9 cellular contexts compared by ENCODE assay signal in genomic region chr11:55501014-55501413, GRCh38. TPM values are rescaled to one million over a fixed set of nuclear protein-coding genes. Genes with fewer than 3 reads are reported as not detected.
"Had no signal": no experiment of that assay in that cellular context is flagged by ENCODE, and none has a peak within 500 bp of the region (broad histone marks: within the 10 kb centered on the region; RNA-seq: fewer than 3 reads in every experiment).

No MANE protein-coding gene starts in this region.

- DNase-seq: GDM1, GF-D8 had no signal

- ATAC-seq: GM12878 had no signal

- FAIRE-seq: G401.6, GM12878, GM12891, GM12892, GM18507, GM19239 had no signal

- H3K4me3 ChIP-seq: GM12878 had no signal

RNA-seq across cellular contexts. Expression of gene OR4C15, which starts 53.3 kb away (rescaled TPM):
- total RNA-seq: G401, GM12878 had no signal
- polyA plus RNA-seq: GM12878 had no signal
